In the genomic region with DNA sequence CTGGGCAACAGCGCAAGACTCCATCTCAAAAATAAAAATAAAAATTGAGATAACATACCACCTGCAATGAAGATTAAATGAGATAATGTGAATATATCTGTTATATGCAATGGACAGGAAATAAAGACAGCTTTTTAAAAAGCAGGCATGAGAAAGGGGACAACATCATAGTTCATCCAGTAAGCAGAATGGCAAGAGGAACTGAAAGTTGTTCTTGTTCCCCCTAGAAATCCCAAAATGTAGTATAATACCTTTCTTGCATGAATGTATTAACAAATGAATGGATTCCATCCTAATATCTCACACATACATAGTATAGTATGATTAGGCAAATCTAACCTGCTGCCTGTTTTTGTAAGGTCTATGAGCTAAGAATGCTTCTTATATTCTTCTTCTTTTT, we compare ENCODE assay signal across 22 cellular contexts.
"Had no signal": no experiment of that assay in that cellular context is flagged by ENCODE, and none has a peak within 500 bp of the region (broad histone marks: within the 10 kb centered on the region; RNA-seq: fewer than 3 reads in every experiment).

No MANE protein-coding gene starts in this region.

- H3K4me1 ChIP-seq: gastrocnemius medialis, pancreas, suprapubic skin, upper lobe of right lung, uterus had no signal

- H3K9me3 ChIP-seq: gastrocnemius medialis, mucosa of descending colon, neutrophil, pancreas, right lobe of liver, suprapubic skin, transverse colon, upper lobe of right lung, uterus had no signal

- H3K27me3 ChIP-seq: dorsolateral prefrontal cortex, gastrocnemius medialis, neutrophil, pancreas, right lobe of liver, suprapubic skin, transverse colon, upper lobe of right lung, uterus had no signal

- H3K4me3 ChIP-seq: dorsolateral prefrontal cortex, gastrocnemius medialis, mucosa of descending colon, pancreas, right lobe of liver, suprapubic skin, transverse colon, upper lobe of right lung, uterus had no signal

- H3K36me3 ChIP-seq: gastrocnemius medialis, neutrophil, pancreas, right lobe of liver, suprapubic skin, transverse colon, upper lobe of right lung, uterus had no signal

- H3K27ac ChIP-seq: dorsolateral prefrontal cortex, epithelial cell of prostate, gastrocnemius medialis, neutrophil, pancreas, right lobe of liver, suprapubic skin, transverse colon, upper lobe of right lung, uterus had no signal

- DNase-seq: dorsolateral prefrontal cortex; effector CD4-positive, alpha-beta T cell; foreskin fibroblast; gastrocnemius medialis; head of caudate nucleus; mucosa of descending colon; naive B cell; pancreas; right lobe of liver; small intestine; stimulated activated CD4-positive, alpha-beta T cell treated with anti-CD3 and anti-CD28 coated beads, Interleukin-15, amount 100 ng/mL, for 24 hours; stimulated activated CD4-positive, alpha-beta T cell treated with anti-CD3 and anti-CD28 coated beads, Interleukin-2, amount 100 ng/mL, for 48 hours; stimulated activated naive CD4-positive, alpha-beta T cell; stimulated activated naive CD8-positive, alpha-beta T cell treated with anti-CD3 and anti-CD28 coated beads, Interleukin-15, amount 100 ng/mL, for 72 hours; transverse colon; upper lobe of right lung; uterus had no signal

- ATAC-seq: esophagus mucosa; gastrocnemius medialis; mucosa of descending colon; natural killer cell treated with Interleukin-12 subunit alpha and Interleukin-12 subunit beta and Interleukin-15 and Interleukin-18, amount 100 ng/mL, for 72 hours; pancreas; stimulated activated naive CD8-positive, alpha-beta T cell treated with anti-CD3 and anti-CD28 coated beads, Interleukin-15, amount 100 ng/mL, for 72 hours; upper lobe of right lung had no signal
